ENCODE assay signal across 12 cellular contexts in the genomic region with DNA sequence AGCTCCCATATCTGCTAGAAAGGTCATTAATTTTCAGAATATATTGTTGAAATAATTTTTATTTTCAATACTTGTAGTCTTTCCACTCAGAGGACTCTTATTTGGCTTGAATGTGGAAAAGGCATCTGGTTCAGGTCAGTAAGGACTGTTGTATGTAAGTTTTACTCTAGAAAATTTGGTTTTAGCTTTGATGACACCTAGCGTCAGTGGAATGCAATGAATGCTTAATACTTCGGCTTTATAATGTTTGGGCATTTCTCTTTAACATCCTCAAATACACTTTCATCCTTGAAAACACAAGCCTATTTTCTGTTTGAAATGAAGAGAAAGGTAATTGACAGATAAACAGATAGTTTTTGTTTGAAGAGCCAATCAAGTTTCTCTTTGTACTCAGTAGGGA.
DNase-seq lines count a peak whose midpoint lies in the region; ATAC-seq, FAIRE-seq and TF ChIP-seq lines count a peak whose summit lies in the region.
"Had no signal": no experiment of that assay in that cellular context is flagged by ENCODE, and none has a peak within 500 bp of the region (broad histone marks: within the 10 kb centered on the region; RNA-seq: fewer than 3 reads in every experiment).

No MANE protein-coding gene starts in this region.

- TF ChIP-seq CTCF in MCF 10A (IDR thresholded peaks at IDR 0.05; ENCODE audit: unreplicated experiment): peak; percentile 29
- no peak for TF ChIP-seq CTCF in breast epithelium (IDR thresholded peaks at IDR 0.05)
- peak in 2 of 3 experiments; percentile 12 to 54; a peak in 3 of 6 replicates for TF ChIP-seq CTCF in K562 (IDR thresholded peaks at IDR 0.05 in 2 of 3, conservative IDR thresholded peaks at IDR 0.05 in 1 of 3; ENCODE audit: insufficient read depth in 2 of 3, low read depth in 1 of 3, low read length in 3 of 3)
- TF ChIP-seq CTCF in tibial artery (IDR thresholded peaks at IDR 0.05): peak; percentile 30 to 35

- H3K9me3 ChIP-seq in breast epithelium (no peaks in the 10 kb centered on the region), K562 (replicated peaks; ENCODE audit: control insufficient read depth, insufficient read depth, low read depth, low read length) (no peaks in the 10 kb centered on the region), tibial artery (no peaks in the 10 kb centered on the region)
- H3K9me3 ChIP-seq: A549 had no signal

- 46% methylated on average over 2 of the region's 2 CpGs for WGBS in K562 (ENCODE audit: insufficient coverage, low coverage, missing lambda C conversion rate)

- H4K20me1 ChIP-seq in K562 (replicated peaks; ENCODE audit: control insufficient read depth, insufficient read depth, low read length): no peaks in the 10 kb centered on the region

- ATAC-seq in K562 (peak; percentile 74), GM21390 (IDR thresholded peaks at IDR 0.05; ENCODE audit: unreplicated experiment) (no peak)
- ATAC-seq: A549, natural killer cell had no signal

- H3K4me2 ChIP-seq in K562 (ENCODE audit: insufficient read depth, low read length): no peak overlapping the region
- H3K4me2 ChIP-seq: A549 had no signal

- H3K27ac Mint-ChIP-seq in MCF 10A (ENCODE audit: low read depth, unreplicated experiment): no peak overlapping the region
- H3K27ac Mint-ChIP-seq: natural killer cell had no signal

- peak; percentile 66 to 74 for TF ChIP-seq RAD21 in K562 (CRISPR knock-in tag; conservative IDR thresholded peaks at IDR 0.05 in 1 of 2, IDR thresholded peaks at IDR 0.05 in 1 of 2)

- H3K36me3 Mint-ChIP-seq in MCF 10A (ENCODE audit: insufficient read depth, unreplicated experiment): peaks cover 4% of the 10 kb centered on the region
- H3K36me3 Mint-ChIP-seq: natural killer cell had no signal

- BruUV-seq in MCF 10A (replicated peaks; lab: Mats Ljungman, UMichigan): no TSS peak
- BruUV-seq in K562 (replicated peaks; lab: Mats Ljungman, UMichigan): no TSS peak

- peaks cover 5% of the 10 kb centered on the region for H3K4me1 Mint-ChIP-seq in MCF 10A (ENCODE audit: insufficient read depth, unreplicated experiment)
- H3K4me1 Mint-ChIP-seq: natural killer cell had no signal

- no peak overlapping the region for H3K27ac ChIP-seq in breast epithelium
- no peak overlapping the region for H3K27ac ChIP-seq in K562 (ENCODE audit: extremely low read depth, low read depth, low read length)
- H3K27ac ChIP-seq in tibial artery: no peak overlapping the region
- H3K27ac ChIP-seq: A549, HL-60 had no signal

- POLR2A ChIA-PET in MCF 10A (lab: Yijun Ruan, JAX) (interaction anchor here (0.6 to 1.5 kb wide), 2 partner anchors 18 to 269 kb away, joined by 3 to 4 read pairs; a partner anchor contains a TSS), K562 (lab: Yijun Ruan, JAX) (interaction anchor here (1.0 to 1.6 kb wide), 5 partner anchors 8 to 79 kb away, joined by 3 to 5 read pairs (median 3); a partner anchor contains a TSS)

- H3K4me3 Mint-ChIP-seq in MCF 10A (ENCODE audit: unreplicated experiment): no peak overlapping the region
- H3K4me3 Mint-ChIP-seq: natural killer cell had no signal

- TF ChIP-seq POLR2A in breast epithelium (IDR thresholded peaks at IDR 0.05) (no peak), K562 (conservative IDR thresholded peaks at IDR 0.05) (no peak)

- H3K9ac ChIP-seq in K562 (ENCODE audit: insufficient read depth in 1 of 2, low read depth in 2 of 2, low read length in 2 of 2): no peak overlapping the region

- no peak for TF ChIP-seq EP300 in K562 (IDR thresholded peaks at IDR 0.05; ENCODE audit: low read length)

- H2AFZ ChIP-seq in K562 (ENCODE audit: low read depth, low read length): no peak overlapping the region

- H3K4me1 ChIP-seq in breast epithelium (no peaks in the 10 kb centered on the region), K562 (replicated peaks in 1 of 2; ENCODE audit: control insufficient read depth in 2 of 2, insufficient read depth in 2 of 2, low read length in 2 of 2) (0 out of 5 replicates have a peak, but pooled peaks cover 0 to 5% of the 10 kb centered on the region in 2 experiments), tibial artery (peaks cover 0 to 28% (median 14%) of the 10 kb centered on the region in 4 donors)

- DNase-seq in MCF 10A (ENCODE audit: unreplicated experiment): no peak
- DNase-seq in breast epithelium (ENCODE audit: low spot score in 2 of 2): no peak
- DNase-seq in K562 (ENCODE audit: extremely low read depth in 1 of 4, low spot score in 3 of 4): peak in 3 of 4 experiments; percentile 9 to 12 (median 11)
- DNase-seq in iris pigment epithelial cell (ENCODE audit: low read depth): peak; percentile 45
- no peak for DNase-seq in tibial artery
- no peak for DNase-seq in activated CD4-positive, CD25-positive, alpha-beta regulatory T cell treated with anti-CD3 and anti-CD28 coated beads, Interleukin-2, amount 50 U/mL, for 72 hours
- DNase-seq in NCI-H510A (lab: John Stamatoyannopoulos, UW): no peak
- DNase-seq: natural killer cell; stimulated activated CD4-positive, alpha-beta T cell treated with anti-CD3 and anti-CD28 coated beads, Interleukin-2, amount 100 ng/mL, for 24 hours had no signal

- intact Hi-C loops in MCF 10A (cut with micrococcal nuclease): no loop called here
- intact Hi-C loops in breast epithelium (cut with DNase I; ENCODE audit: low total_unique reads): no loop called here
- intact Hi-C loops in K562 (cut with micrococcal nuclease): loop anchor here (1.0 kb wide), 1 partner anchor 108 kb away; no protein-coding TSS in a partner anchor
- intact Hi-C loops in tibial artery (cut with DNase I; ENCODE audit: low total_unique reads): no loop called here

- in situ Hi-C loops in K562 (cut with MboI): loop anchor here (25.0 kb wide), 1 partner anchor 1655 kb away; a partner anchor contains a TSS

- H3K27me3 Mint-ChIP-seq in MCF 10A (ENCODE audit: insufficient read depth, unreplicated experiment): no peaks in the 10 kb centered on the region

- H3K9me3 Mint-ChIP-seq in MCF 10A (ENCODE audit: unreplicated experiment): no peaks in the 10 kb centered on the region
- H3K9me3 Mint-ChIP-seq: natural killer cell had no signal

- H3K4me3 ChIP-seq in breast epithelium (no peak overlapping the region), K562 (no peak overlapping the region), tibial artery (no peak overlapping the region)
- H3K4me3 ChIP-seq: A549 had no signal

- no peak for FAIRE-seq in K562 (lab: Jason Lieb, UNC)
- FAIRE-seq: A549 had no signal

- H3K79me2 ChIP-seq in K562 (ENCODE audit: control insufficient read depth, insufficient read depth, low read length): no peaks in the 10 kb centered on the region

- CTCF ChIA-PET in MCF 10A (lab: Yijun Ruan, JAX): interaction anchor here (1.3 to 3.3 kb wide), 3 partner anchors 9 to 907 kb away, joined by 3 to 27 read pairs (median 3); no protein-coding TSS in a partner anchor
- CTCF ChIA-PET in K562 (lab: Yijun Ruan, JAX; ENCODE audit: low intra/inter-chr PET ratio): interaction anchor here (1.0 to 3.7 kb wide), 2 partner anchors 8 to 108 kb away, joined by 3 to 13 read pairs; no protein-coding TSS in a partner anchor

- H3K36me3 ChIP-seq in breast epithelium (no peaks in the 10 kb centered on the region), K562 (ENCODE audit: control insufficient read depth, insufficient read depth, low read length) (peaks cover 6% of the 10 kb centered on the region; the same call in 1 of the 3 replicates), tibial artery (peaks cover 0 to 19% (median 0%) of the 10 kb centered on the region in 3 donors)

- H3K27me3 ChIP-seq in breast epithelium: no peaks in the 10 kb centered on the region
- H3K27me3 ChIP-seq in K562 (ENCODE audit: control insufficient read depth in 2 of 2, insufficient read depth in 2 of 2, low read length in 2 of 2): no peaks in the 10 kb centered on the region
- no peaks in the 10 kb centered on the region for H3K27me3 ChIP-seq in tibial artery

- no peaks in the 10 kb centered on the region for H3K9me1 ChIP-seq in K562 (ENCODE audit: control insufficient read depth, insufficient read depth, low read length)

TF ChIP-seq in K562, 482 proteins besides CTCF, POLR2A, EP300 and RAD21:
- TF ChIP-seq, protein P1, sequence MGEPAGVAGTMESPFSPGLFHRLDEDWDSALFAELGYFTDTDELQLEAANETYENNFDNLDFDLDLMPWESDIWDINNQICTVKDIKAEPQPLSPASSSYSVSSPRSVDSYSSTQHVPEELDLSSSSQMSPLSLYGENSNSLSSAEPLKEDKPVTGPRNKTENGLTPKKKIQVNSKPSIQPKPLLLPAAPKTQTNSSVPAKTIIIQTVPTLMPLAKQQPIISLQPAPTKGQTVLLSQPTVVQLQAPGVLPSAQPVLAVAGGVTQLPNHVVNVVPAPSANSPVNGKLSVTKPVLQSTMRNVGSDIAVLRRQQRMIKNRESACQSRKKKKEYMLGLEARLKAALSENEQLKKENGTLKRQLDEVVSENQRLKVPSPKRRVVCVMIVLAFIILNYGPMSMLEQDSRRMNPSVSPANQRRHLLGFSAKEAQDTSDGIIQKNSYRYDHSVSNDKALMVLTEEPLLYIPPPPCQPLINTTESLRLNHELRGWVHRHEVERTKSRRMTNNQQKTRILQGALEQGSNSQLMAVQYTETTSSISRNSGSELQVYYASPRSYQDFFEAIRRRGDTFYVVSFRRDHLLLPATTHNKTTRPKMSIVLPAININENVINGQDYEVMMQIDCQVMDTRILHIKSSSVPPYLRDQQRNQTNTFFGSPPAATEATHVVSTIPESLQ (CRISPR knock-in tag; IDR thresholded peaks at IDR 0.05): no peak
- TF ChIP-seq, protein P2, sequence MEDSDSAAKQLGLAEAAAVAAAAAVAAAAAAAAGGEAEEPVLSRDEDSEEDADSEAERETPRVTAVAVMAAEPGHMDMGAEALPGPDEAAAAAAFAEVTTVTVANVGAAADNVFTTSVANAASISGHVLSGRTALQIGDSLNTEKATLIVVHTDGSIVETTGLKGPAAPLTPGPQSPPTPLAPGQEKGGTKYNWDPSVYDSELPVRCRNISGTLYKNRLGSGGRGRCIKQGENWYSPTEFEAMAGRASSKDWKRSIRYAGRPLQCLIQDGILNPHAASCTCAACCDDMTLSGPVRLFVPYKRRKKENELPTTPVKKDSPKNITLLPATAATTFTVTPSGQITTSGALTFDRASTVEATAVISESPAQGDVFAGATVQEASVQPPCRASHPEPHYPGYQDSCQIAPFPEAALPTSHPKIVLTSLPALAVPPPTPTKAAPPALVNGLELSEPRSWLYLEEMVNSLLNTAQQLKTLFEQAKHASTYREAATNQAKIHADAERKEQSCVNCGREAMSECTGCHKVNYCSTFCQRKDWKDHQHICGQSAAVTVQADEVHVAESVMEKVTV (CRISPR knock-in tag; IDR thresholded peaks at IDR 0.05): peak; percentile 50; the same call in 1 of the 2 replicates
TF ChIP-seq in K562: peak in this region for 1.

Comparison
In these comparisons a context has a peak if more than half of its experiments do, and no peak if none do; other contexts are left out.
1. CTCF ChIP-seq: peak in MCF 10A (single experiment), K562 (2 of 3) and tibial artery (2 of 2); none in breast epithelium (0 of 3).
2. DNase-seq: peak in K562 (3 of 4) and iris pigment epithelial cell (single experiment); none in MCF 10A (single experiment), breast epithelium (0 of 2), tibial artery (0 of 2), activated CD4-positive, CD25-positive, alpha-beta regulatory T cell treated with anti-CD3 and anti-CD28 coated beads, Interleukin-2, amount 50 U/mL, for 72 hours (single experiment) and NCI-H510A (single experiment).